In the genomic region with DNA sequence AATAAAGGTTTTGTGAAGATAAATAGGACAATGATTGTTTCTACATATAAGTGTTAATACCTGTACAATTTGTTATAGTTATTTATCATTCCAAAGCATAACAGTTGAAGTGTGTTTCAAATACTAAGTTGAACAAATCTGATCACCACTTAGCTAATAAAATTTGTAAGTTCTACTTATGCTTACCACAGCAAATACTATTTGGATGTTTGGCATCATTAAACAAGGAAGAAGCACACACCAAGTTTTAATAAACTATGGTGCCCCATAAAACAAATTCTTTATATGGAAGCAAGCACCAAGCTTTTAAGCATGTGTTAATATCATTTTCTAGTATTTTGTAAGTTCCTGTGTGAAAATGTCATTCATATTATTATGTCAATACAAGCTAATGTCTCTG, we compare ENCODE assay signal across 17 cellular contexts. TPM values are rescaled to one million over a fixed set of nuclear protein-coding genes. Genes with fewer than 3 reads are reported as not detected.
DNase-seq lines count a peak whose midpoint lies in the region; ATAC-seq, FAIRE-seq and TF ChIP-seq lines count a peak whose summit lies in the region.
"Had no signal": no experiment of that assay in that cellular context is flagged by ENCODE, and none has a peak within 500 bp of the region (broad histone marks: within the 10 kb centered on the region; RNA-seq: fewer than 3 reads in every experiment).

No MANE protein-coding gene starts in this region.

- H3K36me3 Mint-ChIP-seq in nephron progenitor cell (ENCODE audit: low read depth): peaks cover 20% of the 10 kb centered on the region
- no peaks in the 10 kb centered on the region for H3K36me3 Mint-ChIP-seq in activated naive CD8-positive, alpha-beta T cell treated with anti-CD3 and anti-CD28 coated beads for 36 hours
- no peaks in the 10 kb centered on the region for H3K36me3 Mint-ChIP-seq in glutamatergic neuron (ENCODE audit: unreplicated experiment)

- H3K27me3 Mint-ChIP-seq in nephron progenitor cell (ENCODE audit: low read depth, poor library complexity) (no peaks in the 10 kb centered on the region), glutamatergic neuron (ENCODE audit: unreplicated experiment) (peaks cover 11% of the 10 kb centered on the region)
- peaks cover 51% of the 10 kb centered on the region for H3K27me3 Mint-ChIP-seq in activated naive CD8-positive, alpha-beta T cell treated with anti-CD3 and anti-CD28 coated beads for 36 hours

- no peaks in the 10 kb centered on the region for H3K36me3 ChIP-seq in adipocyte (ENCODE audit: control insufficient read depth, insufficient read depth, low read length, severe bottlenecking)
- H3K36me3 ChIP-seq: SJCRH30 had no signal

- no peaks in the 10 kb centered on the region for H3K9me3 Mint-ChIP-seq in nephron progenitor cell
- no peaks in the 10 kb centered on the region for H3K9me3 Mint-ChIP-seq in activated naive CD8-positive, alpha-beta T cell treated with anti-CD3 and anti-CD28 coated beads for 36 hours
- peaks cover 3% of the 10 kb centered on the region for H3K9me3 Mint-ChIP-seq in glutamatergic neuron (ENCODE audit: unreplicated experiment)
- H3K9me3 Mint-ChIP-seq: CD4-positive, CD25-positive, alpha-beta regulatory T cell had no signal

- DNase-seq in H54 (ENCODE audit: insufficient read length, low spot score) (no peak), adipocyte (ENCODE audit: low read depth) (no peak), foreskin keratinocyte (no peak), nephron progenitor cell (no peak), glutamatergic neuron (no peak), substantia nigra (lab: John Stamatoyannopoulos, UW) (no peak), pons (ENCODE audit: low spot score) (no peak)
- no peak for DNase-seq in activated naive CD8-positive, alpha-beta T cell treated with anti-CD3 and anti-CD28 coated beads for 36 hours
- DNase-seq: Calu3; CD4-positive, CD25-positive, alpha-beta regulatory T cell; NCI-H1417; NCI-H2029; NCI-H510A treated with DMSO at 0.1 percent for 48 hours; SJCRH30 had no signal

- no peaks in the 10 kb centered on the region for H3K9me3 ChIP-seq in adipocyte (ENCODE audit: control insufficient read depth, low read length)
- H3K9me3 ChIP-seq: SJCRH30 had no signal

- H3K27me3 ChIP-seq in adipocyte (replicated peaks; ENCODE audit: control insufficient read depth, insufficient read depth, low read length) (no peaks in the 10 kb centered on the region), foreskin keratinocyte (no peaks in the 10 kb centered on the region)
- H3K27me3 ChIP-seq: SJCRH30 had no signal

- H3K4me3 Mint-ChIP-seq in nephron progenitor cell (peak overlapping the region; percentile 70), glutamatergic neuron (ENCODE audit: unreplicated experiment) (no peak overlapping the region)
- H3K4me3 Mint-ChIP-seq in activated naive CD8-positive, alpha-beta T cell treated with anti-CD3 and anti-CD28 coated beads for 36 hours: no peak overlapping the region
- H3K4me3 Mint-ChIP-seq: CD4-positive, CD25-positive, alpha-beta regulatory T cell had no signal

- no peak for TF ChIP-seq POLR2A in H54 (IDR thresholded peaks at IDR 0.05; ENCODE audit: low read depth, low read length)

- peaks cover 31% of the 10 kb centered on the region for H3K4me1 ChIP-seq in adipocyte (ENCODE audit: control insufficient read depth, insufficient read depth, low read length)
- H3K4me1 ChIP-seq in foreskin keratinocyte: peaks cover 21% of the 10 kb centered on the region
- H3K4me1 ChIP-seq: SJCRH30 had no signal

- no peak for TF ChIP-seq CTCF in foreskin keratinocyte (conservative IDR thresholded peaks at IDR 0.05)
- no peak for TF ChIP-seq CTCF in nephron progenitor cell (IDR thresholded peaks at IDR 0.05)
- no peak for TF ChIP-seq CTCF in glutamatergic neuron (IDR thresholded peaks at IDR 0.05; ENCODE audit: partially characterized antibody, unreplicated experiment)

- no peak for ATAC-seq in foreskin keratinocyte

- peak; percentile 67 for FAIRE-seq in H54 (lab: Jason Lieb, UNC)
- FAIRE-seq: A204.1, GM18507 had no signal

- peaks cover 87% of the 10 kb centered on the region for H3K4me1 Mint-ChIP-seq in nephron progenitor cell
- peaks cover 7% of the 10 kb centered on the region for H3K4me1 Mint-ChIP-seq in activated naive CD8-positive, alpha-beta T cell treated with anti-CD3 and anti-CD28 coated beads for 36 hours
- peaks cover 2% of the 10 kb centered on the region for H3K4me1 Mint-ChIP-seq in glutamatergic neuron (ENCODE audit: low read depth, unreplicated experiment)

- peak overlapping the region; percentile 83 for H3K27ac Mint-ChIP-seq in nephron progenitor cell
- no peak overlapping the region for H3K27ac Mint-ChIP-seq in activated naive CD8-positive, alpha-beta T cell treated with anti-CD3 and anti-CD28 coated beads for 36 hours
- H3K27ac Mint-ChIP-seq in glutamatergic neuron (ENCODE audit: unreplicated experiment): no peak overlapping the region
- H3K27ac Mint-ChIP-seq: CD4-positive, CD25-positive, alpha-beta regulatory T cell had no signal

- peak overlapping the region; percentile 78 for H3K9ac ChIP-seq in adipocyte (ENCODE audit: low read length)
- H3K9ac ChIP-seq: KMS-11 had no signal

- no peak overlapping the region for H3K4me3 ChIP-seq in adipocyte (ENCODE audit: low read length)
- H3K4me3 ChIP-seq: SJCRH30 had no signal

- H3K27ac ChIP-seq in foreskin keratinocyte (peak overlapping the region; percentile 30), substantia nigra (ENCODE audit: low read depth, low read length, poor library complexity, severe bottlenecking) (no peak overlapping the region)
- H3K27ac ChIP-seq: KMS-11, SJCRH30 had no signal

RNA-seq across cellular contexts. Expression of gene SKAP2, which starts 9.5 kb away (rescaled TPM):
- total RNA-seq in foreskin keratinocyte (17.0 and 18.5 TPM in 2 replicates), glutamatergic neuron (ENCODE audit: unreplicated experiment) (12.1 TPM)
- polyA plus RNA-seq in foreskin keratinocyte: 5.2 and 6.4 TPM in 2 replicates
- total RNA-seq in activated naive CD8-positive, alpha-beta T cell treated with anti-CD3 and anti-CD28 coated beads for 36 hours: 10 to 100 TPM in 1 of 2 experiments, 1 to 10 TPM in 1; 9.1 to 10.2 TPM
